Comparison of ENCODE assay signal across 8 cellular contexts in genomic region chr22:36873614-36874308, GRCh38.
DNase-seq lines count a peak whose midpoint lies in the region; ATAC-seq lines count a peak whose summit lies in the region.

No MANE protein-coding gene starts in this region.

- ATAC-seq in GM18502 (IDR thresholded peaks at IDR 0.05; ENCODE audit: poor library complexity, unreplicated experiment) (peak; percentile 74), HG02938 (IDR thresholded peaks at IDR 0.05; ENCODE audit: unreplicated experiment) (peak; percentile 72)

- DNase-seq in Ammon's horn (ENCODE audit: low spot score) (peak; percentile 51), NOMO-1 (lab: John Stamatoyannopoulos, UW; ENCODE audit: unreplicated experiment in 2 of 2) (peak; percentile 80 to 90), amniotic epithelial cell (ENCODE audit: low read depth) (peak; percentile 73), hepatic stellate cell (ENCODE audit: low spot score) (peak; percentile 75), globus pallidus (ENCODE audit: low spot score) (no peak)
- peak; percentile 18 to 43 for DNase-seq in stimulated activated CD4-positive, alpha-beta T cell treated with anti-CD3 and anti-CD28 coated beads, Interleukin-15, amount 100 ng/mL, for 48 hours (ENCODE audit: low read depth in 2 of 2)
